22 cellular contexts compared by ENCODE assay signal in genomic region chr11:22884268-22884667, GRCh38. TPM values are rescaled to one million over a fixed set of nuclear protein-coding genes. Genes with fewer than 3 reads are reported as not detected.
DNase-seq lines count a peak whose midpoint lies in the region; ATAC-seq and TF ChIP-seq lines count a peak whose summit lies in the region.
"Had no signal": no experiment of that assay in that cellular context is flagged by ENCODE, and none has a peak within 500 bp of the region (broad histone marks: within the 10 kb centered on the region; RNA-seq: fewer than 3 reads in every experiment).

No MANE protein-coding gene starts in this region.

- H3K4me1 Mint-ChIP-seq in chondrocyte (ENCODE audit: low read depth) (peaks cover 41% of the 10 kb centered on the region), T-cell (no peaks in the 10 kb centered on the region)
- H3K4me1 Mint-ChIP-seq: CD4-positive, CD25-positive, alpha-beta regulatory T cell; IgD-negative memory B cell had no signal

- peak; percentile 1 for DNase-seq in LHCN-M2 (ENCODE audit: low read depth)
- no peak for DNase-seq in chondrocyte (ENCODE audit: low spot score)
- peak; percentile 29 for DNase-seq in iris pigment epithelial cell (ENCODE audit: low read depth)
- no peak for DNase-seq in T-cell
- DNase-seq in OCI-M1 (lab: John Stamatoyannopoulos, UW) = no peak
- no peak for DNase-seq in SKM-1 treated with dmso at 0.1 percent for 144 hours (lab: John Stamatoyannopoulos, UW; ENCODE audit: unreplicated experiment)
- DNase-seq: CD4-positive, CD25-positive, alpha-beta regulatory T cell; DND-41; NCI-H1048; NCI-H1417 treated with DMSO at 0.1 percent for 48 hours; NCI-H187 treated with DMSO at 0.1 percent for 48 hours; NCI-H2107; NCI-H69 had no signal

- H3K9me3 Mint-ChIP-seq in chondrocyte (ENCODE audit: low read depth) (peaks cover 5% of the 10 kb centered on the region), T-cell (no peaks in the 10 kb centered on the region)
- H3K9me3 Mint-ChIP-seq: CD4-positive, CD25-positive, alpha-beta regulatory T cell; IgD-negative memory B cell had no signal

- no peak for TF ChIP-seq CTCF in chondrocyte (IDR thresholded peaks at IDR 0.05)

- H3K4me3 Mint-ChIP-seq in chondrocyte (ENCODE audit: unreplicated experiment) (no peak overlapping the region), T-cell (no peak overlapping the region)
- H3K4me3 Mint-ChIP-seq: CD4-positive, CD25-positive, alpha-beta regulatory T cell; IgD-negative memory B cell had no signal

- H3K27ac Mint-ChIP-seq in chondrocyte (ENCODE audit: unreplicated experiment) (peak overlapping the region; percentile 64), T-cell (no peak overlapping the region)
- H3K27ac Mint-ChIP-seq: CD4-positive, CD25-positive, alpha-beta regulatory T cell; IgD-negative memory B cell had no signal

- no peak for ATAC-seq in SK-N-SH treated with all-trans-retinoic acid at 6 μM for 48 hours
- no peak for ATAC-seq in T-cell (replicated peaks in 1 of 4)
- ATAC-seq: Panc1 had no signal

- POLR2A ChIA-PET in T-cell (lab: Charles Lee) = no interaction called here

- H3K27me3 Mint-ChIP-seq in chondrocyte (ENCODE audit: low read depth) = no peaks in the 10 kb centered on the region
- H3K27me3 Mint-ChIP-seq in T-cell = no peaks in the 10 kb centered on the region
- H3K27me3 Mint-ChIP-seq: IgD-negative memory B cell had no signal

- CTCF ChIA-PET in T-cell (lab: Charles Lee) = interaction anchor here in 1 of 2 donors (0.9 to 2.4 kb wide), 2 partner anchors 8 to 11 kb away, joined by 3 to 14 read pairs; no protein-coding TSS in a partner anchor

- peaks cover 5% of the 10 kb centered on the region for H3K36me3 Mint-ChIP-seq in chondrocyte (ENCODE audit: low read depth)
- peaks cover 7% of the 10 kb centered on the region for H3K36me3 Mint-ChIP-seq in T-cell
- H3K36me3 Mint-ChIP-seq: CD4-positive, CD25-positive, alpha-beta regulatory T cell; IgD-negative memory B cell had no signal

TF ChIP-seq in SK-N-SH treated with all-trans-retinoic acid at 6 μM for 48 hours, 23 proteins besides CTCF, POLR2A, EP300 and RAD21:
- TF ChIP-seq ESRRG (CRISPR knock-in tag; IDR thresholded peaks at IDR 0.05) (no peak), ZNF565 (CRISPR knock-in tag; conservative IDR thresholded peaks at IDR 0.05; ENCODE audit: low read depth) (no peak), TOX (CRISPR knock-in tag; IDR thresholded peaks at IDR 0.05; ENCODE audit: borderline replicate concordance) (no peak), ZFP30 (CRISPR knock-in tag; IDR thresholded peaks at IDR 0.05) (no peak), BACH2 (CRISPR knock-in tag; IDR thresholded peaks at IDR 0.05; ENCODE audit: borderline replicate concordance) (no peak), CSDC2 (CRISPR knock-in tag; IDR thresholded peaks at IDR 0.05) (no peak), GLIS3 (CRISPR knock-in tag; IDR thresholded peaks at IDR 0.05) (no peak), PPARA (CRISPR knock-in tag; IDR thresholded peaks at IDR 0.05; ENCODE audit: borderline replicate concordance) (no peak), CREB5 (CRISPR knock-in tag; IDR thresholded peaks at IDR 0.05; ENCODE audit: low read depth) (no peak), TSHZ2 (CRISPR knock-in tag; IDR thresholded peaks at IDR 0.05) (no peak), ZNF8 (CRISPR knock-in tag; IDR thresholded peaks at IDR 0.05) (no peak), RARB (CRISPR knock-in tag; IDR thresholded peaks at IDR 0.05) (no peak), SNAI2 (CRISPR knock-in tag; IDR thresholded peaks at IDR 0.05) (no peak), POU6F1 (CRISPR knock-in tag; IDR thresholded peaks at IDR 0.05; ENCODE audit: borderline replicate concordance, low read depth) (no peak), TCF4 (CRISPR knock-in tag; IDR thresholded peaks at IDR 0.05; ENCODE audit: borderline replicate concordance) (no peak), OSR1 (CRISPR knock-in tag; IDR thresholded peaks at IDR 0.05) (no peak)
TF ChIP-seq in SK-N-SH treated with all-trans-retinoic acid at 6 μM for 48 hours: peak in this region for 0.

RNA-seq across cellular contexts. Expression of gene CCDC179, which starts 24.0 kb away (rescaled TPM):
- not detected in 2 replicates for total RNA-seq in LHCN-M2 (2014; rRNA removed)
- polyA plus RNA-seq in LHCN-M2 (2012) = not detected
- not detected in 3 replicates for total RNA-seq in chondrocyte
- not detected for total RNA-seq in T-cell
- total RNA-seq: A673; CD4-positive, CD25-positive, alpha-beta regulatory T cell; H4; MCF 10A; NCI-H460; T-helper 1 cell treated with Interleukin-12 subunit alpha and Interleukin-12 subunit beta and Interleukin-4 antibody, amounts not matched to agents 30 ng/mL and 1 ng/mL, for 36 hours had no signal
- polyA plus RNA-seq: BJ; CD4-positive, CD25-positive, alpha-beta regulatory T cell; IgD-negative memory B cell had no signal

RNA-seq across cellular contexts. Expression of gene SVIP, which starts 54.7 kb away (rescaled TPM):
- total RNA-seq in LHCN-M2 (2014; rRNA removed) (10.2 and 10.6 TPM in 2 replicates), chondrocyte (9.4 to 16.2 TPM (median 10.3 TPM) in 3 replicates), T-cell (10 to 100 TPM; 40.9 to 53.4 (median 48.4) TPM)
- polyA plus RNA-seq in LHCN-M2 (2012) = 14.4 TPM

Comparison
In these comparisons a context has a peak if more than half of its experiments do, and no peak if none do; other contexts are left out.
1. DNase-seq: peak in LHCN-M2 (single experiment) and iris pigment epithelial cell (single experiment); none in chondrocyte (single experiment), T-cell (0 of 34), OCI-M1 (single experiment) and SKM-1 treated with dmso at 0.1 percent for 144 hours (single experiment).